In genomic region chr2:224952942-224953657, GRCh38 we compare ENCODE assay signal across 8 cellular contexts.
DNase-seq lines count a peak whose midpoint lies in the region; ATAC-seq, FAIRE-seq and TF ChIP-seq lines count a peak whose summit lies in the region.

No MANE protein-coding gene starts in this region.

- intact Hi-C loops in CD4-positive, alpha-beta T cell (cut with DNase I, micrococcal nuclease): loop anchor here in 1 of 2 experiments (5.0 kb wide), 1 partner anchor 34 kb away; no protein-coding TSS in a partner anchor
- intact Hi-C loops in dorsolateral prefrontal cortex (cut with DNase I): no loop called here

- no peak overlapping the region for H3K4me3 ChIP-seq in H7 (ENCODE audit: insufficient read depth, low read depth, low read length)
- H3K4me3 ChIP-seq in dorsolateral prefrontal cortex: no peak overlapping the region
- no peak overlapping the region for H3K4me3 ChIP-seq in SJCRH30

- POLR2A ChIA-PET in CD4-positive, alpha-beta T cell (lab: Charles Lee): interaction anchor here (0.6 to 1.3 kb wide), 22 partner anchors 9 to 367 kb away, joined by 3 to 22 read pairs (median 4); partner anchors contain the start of gene DOCK10

- peak overlapping the region; percentile 84 for H3K27ac Mint-ChIP-seq in CD4-positive, alpha-beta T cell

- TF ChIP-seq CTCF in CD4-positive, alpha-beta T cell (IDR thresholded peaks at IDR 0.05): no peak
- TF ChIP-seq CTCF in dorsolateral prefrontal cortex (IDR thresholded peaks at IDR 0.05 in 54 of 56, conservative IDR thresholded peaks at IDR 0.05 in 2 of 56; ENCODE audit: low read depth in 1 of 56, partially characterized antibody in 56 of 56): no peak

- FAIRE-seq in GM19239 (lab: Jason Lieb, UNC): peak; percentile 100

- peaks cover 3% of the 10 kb centered on the region for H3K9me3 Mint-ChIP-seq in CD4-positive, alpha-beta T cell

- peak; percentile 95 for ATAC-seq in CD4-positive, alpha-beta T cell (ENCODE audit: poor library complexity)
- ATAC-seq in HG03135 (IDR thresholded peaks at IDR 0.05; ENCODE audit: unreplicated experiment): peak; percentile 58

- DNase-seq in CD4-positive, alpha-beta T cell: peak in 9 of 10 experiments; percentile 17 to 45 (median 27)
- DNase-seq in GM19239 (ENCODE audit: insufficient read length, low spot score) (peak; percentile 42), UCSD-AML1 (lab: John Stamatoyannopoulos, UW; ENCODE audit: unreplicated experiment) (peak; percentile 53), pons (ENCODE audit: low spot score) (peak; percentile 68), H7 (no peak), dorsolateral prefrontal cortex (no peak), SJCRH30 (no peak)

- H3K36me3 Mint-ChIP-seq in CD4-positive, alpha-beta T cell (ENCODE audit: low read depth): peaks cover 28% of the 10 kb centered on the region

- CTCF ChIA-PET in CD4-positive, alpha-beta T cell (lab: Charles Lee): interaction anchor here (0.6 to 0.9 kb wide), 3 partner anchors 15 to 49 kb away, joined by 3 read pairs; no protein-coding TSS in a partner anchor

- no peaks in the 10 kb centered on the region for H3K27me3 ChIP-seq in CD4-positive, alpha-beta T cell (ENCODE audit: control insufficient read depth, insufficient read depth, low read length)
- H3K27me3 ChIP-seq in H7 (ENCODE audit: control insufficient read depth, insufficient read depth, low read length): no peaks in the 10 kb centered on the region
- no peaks in the 10 kb centered on the region for H3K27me3 ChIP-seq in dorsolateral prefrontal cortex
- no peaks in the 10 kb centered on the region for H3K27me3 ChIP-seq in SJCRH30

- H3K27ac ChIP-seq in CD4-positive, alpha-beta T cell (ENCODE audit: low read depth, low read length): peak overlapping the region; percentile 51
- H3K27ac ChIP-seq in dorsolateral prefrontal cortex (peak overlapping the region in 2 of 59 donors; percentile 39 to 44), SJCRH30 (no peak overlapping the region)

- H3K36me3 ChIP-seq in H7 (replicated peaks; ENCODE audit: control insufficient read depth, insufficient read depth, low read length) (no peaks in the 10 kb centered on the region), SJCRH30 (no peaks in the 10 kb centered on the region)

- H3K9me3 ChIP-seq in CD4-positive, alpha-beta T cell (ENCODE audit: control insufficient read depth, low read length): no peaks in the 10 kb centered on the region
- no peaks in the 10 kb centered on the region for H3K9me3 ChIP-seq in SJCRH30 (replicated peaks)

- H3K4me3 Mint-ChIP-seq in CD4-positive, alpha-beta T cell: peak overlapping the region; percentile 50

- H3K27me3 Mint-ChIP-seq in CD4-positive, alpha-beta T cell: no peaks in the 10 kb centered on the region

- H3K4me1 Mint-ChIP-seq in CD4-positive, alpha-beta T cell (ENCODE audit: low read depth): peaks cover 88% of the 10 kb centered on the region

- peaks cover 13% of the 10 kb centered on the region for H3K4me1 ChIP-seq in SJCRH30

Comparison
In these comparisons a context has a peak if more than half of its experiments do, and no peak if none do; other contexts are left out.
1. DNase-seq: peak in CD4-positive, alpha-beta T cell (9 of 10), GM19239 (single experiment), UCSD-AML1 (single experiment) and pons (single experiment); none in H7 (single experiment), dorsolateral prefrontal cortex (0 of 10) and SJCRH30 (0 of 2).